ENCODE assay signal across 8 cellular contexts in the genomic region with DNA sequence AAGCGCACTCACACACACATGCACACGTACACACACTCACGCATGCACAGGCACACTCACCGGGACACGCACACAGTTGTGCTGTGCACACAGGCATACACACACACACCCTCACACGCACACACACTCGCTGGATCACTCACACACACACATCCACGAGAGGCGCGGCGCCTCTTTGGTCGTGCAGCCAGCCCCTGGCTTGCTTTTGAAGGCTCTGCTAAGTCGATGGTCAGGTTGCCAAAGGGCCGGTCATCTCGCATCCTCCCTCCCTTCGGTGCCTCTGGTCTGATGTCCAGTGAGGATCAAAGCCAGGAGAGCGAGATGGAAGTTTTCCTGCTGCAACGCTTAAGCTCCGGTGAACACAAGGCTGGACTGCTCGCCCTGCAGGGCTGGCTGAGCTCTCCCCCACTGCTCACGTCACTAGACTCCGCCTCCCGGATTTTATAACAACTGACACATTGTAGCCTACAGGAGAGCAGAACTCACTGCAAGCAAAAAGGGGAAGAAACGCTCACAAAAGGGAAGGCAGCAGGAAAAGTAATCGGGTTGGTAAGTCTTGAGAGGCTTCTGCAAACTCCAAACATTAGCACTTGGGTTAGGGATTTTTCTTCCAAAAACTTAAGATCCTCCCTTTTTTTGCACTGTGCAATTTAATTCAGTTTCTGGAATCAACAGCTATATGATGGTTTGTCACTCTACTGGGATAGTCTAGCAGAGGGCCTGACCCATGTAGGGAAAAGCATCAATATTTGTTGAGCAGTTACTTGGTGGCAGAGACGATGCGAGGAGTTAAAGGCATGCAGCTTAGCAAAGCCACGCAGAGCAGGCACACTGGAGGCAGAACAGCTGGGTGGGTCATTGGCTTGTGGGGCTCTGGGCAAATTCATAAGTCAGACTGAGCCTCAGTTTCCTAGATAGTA. TPM values are rescaled to one million over a fixed set of nuclear protein-coding genes. Genes with fewer than 3 reads are reported as not detected.
DNase-seq lines count a peak whose midpoint lies in the region; ATAC-seq and TF ChIP-seq lines count a peak whose summit lies in the region.

A gene (minus strand): TSS at position 374 of the 920 bp plus-strand sequence. CDS start 695 bp downstream, outside the sequence.

- ATAC-seq in GM19328 (IDR thresholded peaks at IDR 0.05; ENCODE audit: unreplicated experiment) (peak; percentile 100), HG03469 (IDR thresholded peaks at IDR 0.05; ENCODE audit: unreplicated experiment) (peak; percentile 100), right lobe of liver (peak; percentile 99 to 100 (median 100))

- intact Hi-C loops in right lobe of liver (cut with DNase I) = no loop called here

- H3K9me3 ChIP-seq in duodenal mucosa (ENCODE audit: control insufficient read depth in 1 of 2, low read length in 2 of 2) (no peaks in the 10 kb centered on the region), right lobe of liver (no peaks in the 10 kb centered on the region)

- H3K4me1 ChIP-seq in duodenal mucosa (ENCODE audit: control insufficient read depth in 1 of 2, insufficient read depth in 2 of 2, low read length in 2 of 2) (peaks cover 20 to 23% of the 10 kb centered on the region in 2 donors), right lobe of liver (peaks cover 0 to 6% (median 0%) of the 10 kb centered on the region in 4 donors)

- POLR2A ChIA-PET in BJ (lab: Charles Lee) = interaction anchor here (0.6 kb wide), 1 partner anchor 214 kb away, joined by 3 read pairs; no protein-coding TSS in a partner anchor

- peak; percentile 39 for TF ChIP-seq CTCF in BJ (IDR thresholded peaks at IDR 0.05; ENCODE audit: insufficient read depth, low read depth, low read length)
- TF ChIP-seq CTCF in right lobe of liver (IDR thresholded peaks at IDR 0.05) = peak; percentile 20 to 36 (median 28)

- no peak for TF ChIP-seq POLR2A in right lobe of liver (IDR thresholded peaks at IDR 0.05)

- CTCF ChIA-PET in BJ (lab: Yijun Ruan, JAX) = interaction anchor here (0.6 to 1.5 kb wide), 6 partner anchors 8 to 121 kb away, joined by 3 to 4 read pairs (median 3); no protein-coding TSS in a partner anchor

- no peaks in the 10 kb centered on the region; the same call in 1 of the 2 replicates for H3K36me3 ChIP-seq in BJ (ENCODE audit: control insufficient read depth, insufficient read depth, low read length)
- no peaks in the 10 kb centered on the region for H3K36me3 ChIP-seq in duodenal mucosa (ENCODE audit: control insufficient read depth in 1 of 2, insufficient read depth in 2 of 2, low read length in 2 of 2)
- no peaks in the 10 kb centered on the region for H3K36me3 ChIP-seq in right lobe of liver

- 9% methylated on average over 27 of the region's 28 CpGs for WGBS in right lobe of liver (ENCODE audit: insufficient coverage, low coverage, low lambda C conversion rate, missing lambda C conversion rate)

- DNase-seq in BJ (ENCODE audit: low read depth) = peak; percentile 46
- DNase-seq in NCI-H526 treated with DMSO at 0.1 percent for 48 hours (lab: John Stamatoyannopoulos, UW) = peak; percentile 89
- peak; percentile 36 to 72 for DNase-seq in activated CD4-positive, alpha-beta T cell treated with anti-CD3 and anti-CD28 coated beads, Interleukin-2, amount 50 U/mL, for 24 hours (ENCODE audit: low read depth in 1 of 2, low spot score in 1 of 2)
- DNase-seq in right lobe of liver = peak; percentile 80 to 86 (median 81)
- peak; percentile 62 to 71 for DNase-seq in stimulated activated CD4-positive, alpha-beta T cell treated with anti-CD3 and anti-CD28 coated beads, Interleukin-4, amount 100 ng/mL, for 4 hours

- peak within 1 kb of the TSS; percentile 45 to 78 for H3K9ac ChIP-seq in duodenal mucosa (ENCODE audit: low read depth in 1 of 2, low read length in 2 of 2)

- H3K27ac ChIP-seq in duodenal mucosa (ENCODE audit: low read depth, low read length) = no peak within 1 kb of the TSS
- H3K27ac ChIP-seq in right lobe of liver = no peak within 1 kb of the TSS

- peak within 1 kb of the TSS; percentile 47 for H3K4me3 ChIP-seq in BJ (ENCODE audit: low read depth, low read length)
- H3K4me3 ChIP-seq in duodenal mucosa (ENCODE audit: low read depth in 1 of 2, low read length in 2 of 2) = peak within 1 kb of the TSS; percentile 92 to 97
- peak within 1 kb of the TSS; percentile 40 to 49 (median 40) for H3K4me3 ChIP-seq in right lobe of liver

- H3K27me3 ChIP-seq in BJ (ENCODE audit: control insufficient read depth, insufficient read depth, low read length) (peaks cover 13% of the 10 kb centered on the region), duodenal mucosa (ENCODE audit: control insufficient read depth in 1 of 2, insufficient read depth in 2 of 2, low read length in 2 of 2) (no peaks in the 10 kb centered on the region), right lobe of liver (no peaks in the 10 kb centered on the region)

RNA-seq across cellular contexts. Expression of the gene that starts here (rescaled TPM):
- polyA plus RNA-seq in BJ (2011; rRNA removed) = 0.65 and 0.75 TPM in 2 replicates
- 0.46 and 1.5 TPM in 2 replicates for polyA minus RNA-seq in BJ (2011; rRNA and poly(A)+ RNA removed)
- 1 to 10 TPM; 1.8 to 5.2 (median 3.1) TPM for total RNA-seq in right lobe of liver

Comparison
In these comparisons a context has a peak if more than half of its experiments do, and no peak if none do; other contexts are left out.
1. H3K4me3 ChIP-seq: peak in every context shown above with its lines; median percentile 94 in duodenal mucosa; 47 in BJ; 40 in right lobe of liver.